In genomic region chr19:50968709-50969412, GRCh38 we compare ENCODE assay signal across 9 cellular contexts. TPM values are rescaled to one million over a fixed set of nuclear protein-coding genes. Genes with fewer than 3 reads are reported as not detected.
"Had no signal": no experiment of that assay in that cellular context is flagged by ENCODE, and none has a peak within 500 bp of the region (broad histone marks: within the 10 kb centered on the region; RNA-seq: fewer than 3 reads in every experiment).

No MANE protein-coding gene starts in this region.

- H3K9me3 Mint-ChIP-seq: activated CD4-positive, alpha-beta T cell treated with anti-CD3 and anti-CD28 coated beads, Interleukin-2, amount 10 ng/mL, durations not matched to agents 24 days and 14 days had no signal

- H3K4me3 Mint-ChIP-seq: activated CD4-positive, alpha-beta T cell treated with anti-CD3 and anti-CD28 coated beads, Interleukin-2, amount 10 ng/mL, durations not matched to agents 24 days and 14 days had no signal

- DNase-seq: activated CD4-positive, alpha-beta T cell treated with anti-CD3 and anti-CD28 coated beads, Interleukin-2, amount 10 ng/mL, durations not matched to agents 24 days and 14 days; activated naive CD4-positive, alpha-beta T cell treated with anti-CD3 and anti-CD28 coated beads, Interleukin-2, amount 50 U/mL, for 16 hours; IMR-90; NCI-H2081 treated with DMSO at 0.1 percent for 48 hours; NCI-H345; NCI-H82; OCI-M1 had no signal

- H3K27ac ChIP-seq: VCaP had no signal

- H3K27ac Mint-ChIP-seq: activated CD4-positive, alpha-beta T cell treated with anti-CD3 and anti-CD28 coated beads, Interleukin-2, amount 10 ng/mL, durations not matched to agents 24 days and 14 days had no signal

- H3K4me1 Mint-ChIP-seq: activated CD4-positive, alpha-beta T cell treated with anti-CD3 and anti-CD28 coated beads, Interleukin-2, amount 10 ng/mL, durations not matched to agents 24 days and 14 days had no signal

- ATAC-seq: Right ventricle myocardium inferior had no signal

RNA-seq across cellular contexts. Expression of gene KLK6, which starts 0.5 kb away (rescaled TPM):
- total RNA-seq: activated CD4-positive, alpha-beta T cell treated with anti-CD3 and anti-CD28 coated beads, Interleukin-2, amount 10 ng/mL, durations not matched to agents 24 days and 14 days; IMR-90; Right ventricle myocardium inferior had no signal
- polyA plus RNA-seq: IMR-90 had no signal

RNA-seq across cellular contexts. Expression of gene KLK7, which starts 14.9 kb away (rescaled TPM):
- total RNA-seq: activated CD4-positive, alpha-beta T cell treated with anti-CD3 and anti-CD28 coated beads, Interleukin-2, amount 10 ng/mL, durations not matched to agents 24 days and 14 days; IMR-90; Right ventricle myocardium inferior had no signal
- polyA plus RNA-seq: IMR-90 had no signal

RNA-seq across cellular contexts. Expression of gene KLK5, which starts 16.0 kb away (rescaled TPM):
- total RNA-seq: activated CD4-positive, alpha-beta T cell treated with anti-CD3 and anti-CD28 coated beads, Interleukin-2, amount 10 ng/mL, durations not matched to agents 24 days and 14 days; IMR-90; Right ventricle myocardium inferior had no signal
- polyA plus RNA-seq: IMR-90 had no signal

RNA-seq across cellular contexts. Expression of gene KLK8, which starts 32.5 kb away (rescaled TPM):
- total RNA-seq: activated CD4-positive, alpha-beta T cell treated with anti-CD3 and anti-CD28 coated beads, Interleukin-2, amount 10 ng/mL, durations not matched to agents 24 days and 14 days; IMR-90; Right ventricle myocardium inferior had no signal
- polyA plus RNA-seq: IMR-90 had no signal

RNA-seq across cellular contexts. Expression of gene KLK10, which starts 50.6 kb away (rescaled TPM):
- total RNA-seq: activated CD4-positive, alpha-beta T cell treated with anti-CD3 and anti-CD28 coated beads, Interleukin-2, amount 10 ng/mL, durations not matched to agents 24 days and 14 days; IMR-90; Right ventricle myocardium inferior had no signal
- polyA plus RNA-seq: IMR-90 had no signal
